ENCODE assay signal across 1 cellular context in genomic region chr17:44217738-44218343, GRCh38.
TF ChIP-seq lines count a peak whose summit lies in the region.

No MANE protein-coding gene starts in this region.

TF ChIP-seq in GM23338, 12 proteins besides CTCF, POLR2A, EP300 and RAD21 (continued from another document):
- TF ChIP-seq, protein P1, sequence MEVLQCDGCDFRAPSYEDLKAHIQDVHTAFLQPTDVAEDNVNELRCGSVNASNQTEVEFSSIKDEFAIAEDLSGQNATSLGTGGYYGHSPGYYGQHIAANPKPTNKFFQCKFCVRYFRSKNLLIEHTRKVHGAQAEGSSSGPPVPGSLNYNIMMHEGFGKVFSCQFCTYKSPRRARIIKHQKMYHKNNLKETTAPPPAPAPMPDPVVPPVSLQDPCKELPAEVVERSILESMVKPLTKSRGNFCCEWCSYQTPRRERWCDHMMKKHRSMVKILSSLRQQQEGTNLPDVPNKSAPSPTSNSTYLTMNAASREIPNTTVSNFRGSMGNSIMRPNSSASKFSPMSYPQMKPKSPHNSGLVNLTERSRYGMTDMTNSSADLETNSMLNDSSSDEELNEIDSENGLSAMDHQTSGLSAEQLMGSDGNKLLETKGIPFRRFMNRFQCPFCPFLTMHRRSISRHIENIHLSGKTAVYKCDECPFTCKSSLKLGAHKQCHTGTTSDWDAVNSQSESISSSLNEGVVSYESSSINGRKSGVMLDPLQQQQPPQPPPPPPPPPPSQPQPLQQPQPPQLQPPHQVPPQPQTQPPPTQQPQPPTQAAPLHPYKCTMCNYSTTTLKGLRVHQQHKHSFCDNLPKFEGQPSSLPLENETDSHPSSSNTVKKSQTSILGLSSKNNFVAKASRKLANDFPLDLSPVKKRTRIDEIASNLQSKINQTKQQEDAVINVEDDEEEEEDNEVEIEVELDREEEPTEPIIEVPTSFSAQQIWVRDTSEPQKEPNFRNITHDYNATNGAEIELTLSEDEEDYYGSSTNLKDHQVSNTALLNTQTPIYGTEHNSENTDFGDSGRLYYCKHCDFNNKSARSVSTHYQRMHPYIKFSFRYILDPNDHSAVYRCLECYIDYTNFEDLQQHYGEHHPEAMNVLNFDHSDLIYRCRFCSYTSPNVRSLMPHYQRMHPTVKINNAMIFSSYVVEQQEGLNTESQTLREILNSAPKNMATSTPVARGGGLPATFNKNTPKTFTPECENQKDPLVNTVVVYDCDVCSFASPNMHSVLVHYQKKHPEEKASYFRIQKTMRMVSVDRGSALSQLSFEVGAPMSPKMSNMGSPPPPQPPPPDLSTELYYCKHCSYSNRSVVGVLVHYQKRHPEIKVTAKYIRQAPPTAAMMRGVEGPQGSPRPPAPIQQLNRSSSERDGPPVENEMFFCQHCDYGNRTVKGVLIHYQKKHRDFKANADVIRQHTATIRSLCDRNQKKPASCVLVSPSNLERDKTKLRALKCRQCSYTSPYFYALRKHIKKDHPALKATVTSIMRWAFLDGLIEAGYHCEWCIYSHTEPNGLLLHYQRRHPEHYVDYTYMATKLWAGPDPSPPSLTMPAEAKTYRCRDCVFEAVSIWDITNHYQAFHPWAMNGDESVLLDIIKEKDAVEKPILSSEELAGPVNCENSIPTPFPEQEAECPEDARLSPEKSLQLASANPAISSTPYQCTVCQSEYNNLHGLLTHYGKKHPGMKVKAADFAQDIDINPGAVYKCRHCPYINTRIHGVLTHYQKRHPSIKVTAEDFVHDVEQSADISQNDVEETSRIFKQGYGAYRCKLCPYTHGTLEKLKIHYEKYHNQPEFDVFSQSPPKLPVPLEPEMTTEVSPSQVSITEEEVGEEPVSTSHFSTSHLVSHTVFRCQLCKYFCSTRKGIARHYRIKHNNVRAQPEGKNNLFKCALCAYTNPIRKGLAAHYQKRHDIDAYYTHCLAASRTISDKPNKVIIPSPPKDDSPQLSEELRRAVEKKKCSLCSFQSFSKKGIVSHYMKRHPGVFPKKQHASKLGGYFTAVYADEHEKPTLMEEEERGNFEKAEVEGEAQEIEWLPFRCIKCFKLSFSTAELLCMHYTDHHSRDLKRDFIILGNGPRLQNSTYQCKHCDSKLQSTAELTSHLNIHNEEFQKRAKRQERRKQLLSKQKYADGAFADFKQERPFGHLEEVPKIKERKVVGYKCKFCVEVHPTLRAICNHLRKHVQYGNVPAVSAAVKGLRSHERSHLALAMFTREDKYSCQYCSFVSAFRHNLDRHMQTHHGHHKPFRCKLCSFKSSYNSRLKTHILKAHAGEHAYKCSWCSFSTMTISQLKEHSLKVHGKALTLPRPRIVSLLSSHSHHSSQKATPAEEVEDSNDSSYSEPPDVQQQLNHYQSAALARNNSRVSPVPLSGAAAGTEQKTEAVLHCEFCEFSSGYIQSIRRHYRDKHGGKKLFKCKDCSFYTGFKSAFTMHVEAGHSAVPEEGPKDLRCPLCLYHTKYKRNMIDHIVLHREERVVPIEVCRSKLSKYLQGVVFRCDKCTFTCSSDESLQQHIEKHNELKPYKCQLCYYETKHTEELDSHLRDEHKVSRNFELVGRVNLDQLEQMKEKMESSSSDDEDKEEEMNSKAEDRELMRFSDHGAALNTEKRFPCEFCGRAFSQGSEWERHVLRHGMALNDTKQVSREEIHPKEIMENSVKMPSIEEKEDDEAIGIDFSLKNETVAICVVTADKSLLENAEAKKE (CRISPR knock-in tag; IDR thresholded peaks at IDR 0.05), result no peak
- no peak for TF ChIP-seq ZNF331 (CRISPR knock-in tag; IDR thresholded peaks at IDR 0.05; ENCODE audit: low read depth)
